2 cellular contexts compared by ENCODE assay signal in the genomic region with DNA sequence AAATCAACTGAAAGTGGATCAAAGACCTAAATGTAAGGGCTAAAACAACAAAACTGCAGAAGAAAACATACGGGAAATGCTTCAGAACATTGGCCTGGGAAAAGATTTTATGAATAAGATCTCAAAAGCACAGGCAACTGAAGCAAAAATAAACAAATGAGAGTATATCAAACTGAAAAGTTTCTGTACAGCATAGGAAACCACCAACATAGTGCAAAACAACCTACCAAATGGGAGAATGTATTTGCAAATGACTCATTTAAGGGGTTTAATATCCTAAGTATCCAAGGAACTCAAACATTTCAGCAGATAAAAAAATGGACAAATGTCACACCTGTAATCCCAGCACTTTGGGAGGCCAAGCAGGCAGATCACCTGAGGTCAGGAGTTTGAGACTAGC.
TF ChIP-seq lines count a peak whose summit lies in the region.

No MANE protein-coding gene starts in this region.

TF ChIP-seq in GM23338, 12 proteins besides CTCF, POLR2A, EP300 and RAD21 (continued from another document):
- TF ChIP-seq, protein P1, sequence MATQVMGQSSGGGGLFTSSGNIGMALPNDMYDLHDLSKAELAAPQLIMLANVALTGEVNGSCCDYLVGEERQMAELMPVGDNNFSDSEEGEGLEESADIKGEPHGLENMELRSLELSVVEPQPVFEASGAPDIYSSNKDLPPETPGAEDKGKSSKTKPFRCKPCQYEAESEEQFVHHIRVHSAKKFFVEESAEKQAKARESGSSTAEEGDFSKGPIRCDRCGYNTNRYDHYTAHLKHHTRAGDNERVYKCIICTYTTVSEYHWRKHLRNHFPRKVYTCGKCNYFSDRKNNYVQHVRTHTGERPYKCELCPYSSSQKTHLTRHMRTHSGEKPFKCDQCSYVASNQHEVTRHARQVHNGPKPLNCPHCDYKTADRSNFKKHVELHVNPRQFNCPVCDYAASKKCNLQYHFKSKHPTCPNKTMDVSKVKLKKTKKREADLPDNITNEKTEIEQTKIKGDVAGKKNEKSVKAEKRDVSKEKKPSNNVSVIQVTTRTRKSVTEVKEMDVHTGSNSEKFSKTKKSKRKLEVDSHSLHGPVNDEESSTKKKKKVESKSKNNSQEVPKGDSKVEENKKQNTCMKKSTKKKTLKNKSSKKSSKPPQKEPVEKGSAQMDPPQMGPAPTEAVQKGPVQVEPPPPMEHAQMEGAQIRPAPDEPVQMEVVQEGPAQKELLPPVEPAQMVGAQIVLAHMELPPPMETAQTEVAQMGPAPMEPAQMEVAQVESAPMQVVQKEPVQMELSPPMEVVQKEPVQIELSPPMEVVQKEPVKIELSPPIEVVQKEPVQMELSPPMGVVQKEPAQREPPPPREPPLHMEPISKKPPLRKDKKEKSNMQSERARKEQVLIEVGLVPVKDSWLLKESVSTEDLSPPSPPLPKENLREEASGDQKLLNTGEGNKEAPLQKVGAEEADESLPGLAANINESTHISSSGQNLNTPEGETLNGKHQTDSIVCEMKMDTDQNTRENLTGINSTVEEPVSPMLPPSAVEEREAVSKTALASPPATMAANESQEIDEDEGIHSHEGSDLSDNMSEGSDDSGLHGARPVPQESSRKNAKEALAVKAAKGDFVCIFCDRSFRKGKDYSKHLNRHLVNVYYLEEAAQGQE (IDR thresholded peaks at IDR 0.05; ENCODE audit: unreplicated experiment): no peak
- TF ChIP-seq, protein P2, sequence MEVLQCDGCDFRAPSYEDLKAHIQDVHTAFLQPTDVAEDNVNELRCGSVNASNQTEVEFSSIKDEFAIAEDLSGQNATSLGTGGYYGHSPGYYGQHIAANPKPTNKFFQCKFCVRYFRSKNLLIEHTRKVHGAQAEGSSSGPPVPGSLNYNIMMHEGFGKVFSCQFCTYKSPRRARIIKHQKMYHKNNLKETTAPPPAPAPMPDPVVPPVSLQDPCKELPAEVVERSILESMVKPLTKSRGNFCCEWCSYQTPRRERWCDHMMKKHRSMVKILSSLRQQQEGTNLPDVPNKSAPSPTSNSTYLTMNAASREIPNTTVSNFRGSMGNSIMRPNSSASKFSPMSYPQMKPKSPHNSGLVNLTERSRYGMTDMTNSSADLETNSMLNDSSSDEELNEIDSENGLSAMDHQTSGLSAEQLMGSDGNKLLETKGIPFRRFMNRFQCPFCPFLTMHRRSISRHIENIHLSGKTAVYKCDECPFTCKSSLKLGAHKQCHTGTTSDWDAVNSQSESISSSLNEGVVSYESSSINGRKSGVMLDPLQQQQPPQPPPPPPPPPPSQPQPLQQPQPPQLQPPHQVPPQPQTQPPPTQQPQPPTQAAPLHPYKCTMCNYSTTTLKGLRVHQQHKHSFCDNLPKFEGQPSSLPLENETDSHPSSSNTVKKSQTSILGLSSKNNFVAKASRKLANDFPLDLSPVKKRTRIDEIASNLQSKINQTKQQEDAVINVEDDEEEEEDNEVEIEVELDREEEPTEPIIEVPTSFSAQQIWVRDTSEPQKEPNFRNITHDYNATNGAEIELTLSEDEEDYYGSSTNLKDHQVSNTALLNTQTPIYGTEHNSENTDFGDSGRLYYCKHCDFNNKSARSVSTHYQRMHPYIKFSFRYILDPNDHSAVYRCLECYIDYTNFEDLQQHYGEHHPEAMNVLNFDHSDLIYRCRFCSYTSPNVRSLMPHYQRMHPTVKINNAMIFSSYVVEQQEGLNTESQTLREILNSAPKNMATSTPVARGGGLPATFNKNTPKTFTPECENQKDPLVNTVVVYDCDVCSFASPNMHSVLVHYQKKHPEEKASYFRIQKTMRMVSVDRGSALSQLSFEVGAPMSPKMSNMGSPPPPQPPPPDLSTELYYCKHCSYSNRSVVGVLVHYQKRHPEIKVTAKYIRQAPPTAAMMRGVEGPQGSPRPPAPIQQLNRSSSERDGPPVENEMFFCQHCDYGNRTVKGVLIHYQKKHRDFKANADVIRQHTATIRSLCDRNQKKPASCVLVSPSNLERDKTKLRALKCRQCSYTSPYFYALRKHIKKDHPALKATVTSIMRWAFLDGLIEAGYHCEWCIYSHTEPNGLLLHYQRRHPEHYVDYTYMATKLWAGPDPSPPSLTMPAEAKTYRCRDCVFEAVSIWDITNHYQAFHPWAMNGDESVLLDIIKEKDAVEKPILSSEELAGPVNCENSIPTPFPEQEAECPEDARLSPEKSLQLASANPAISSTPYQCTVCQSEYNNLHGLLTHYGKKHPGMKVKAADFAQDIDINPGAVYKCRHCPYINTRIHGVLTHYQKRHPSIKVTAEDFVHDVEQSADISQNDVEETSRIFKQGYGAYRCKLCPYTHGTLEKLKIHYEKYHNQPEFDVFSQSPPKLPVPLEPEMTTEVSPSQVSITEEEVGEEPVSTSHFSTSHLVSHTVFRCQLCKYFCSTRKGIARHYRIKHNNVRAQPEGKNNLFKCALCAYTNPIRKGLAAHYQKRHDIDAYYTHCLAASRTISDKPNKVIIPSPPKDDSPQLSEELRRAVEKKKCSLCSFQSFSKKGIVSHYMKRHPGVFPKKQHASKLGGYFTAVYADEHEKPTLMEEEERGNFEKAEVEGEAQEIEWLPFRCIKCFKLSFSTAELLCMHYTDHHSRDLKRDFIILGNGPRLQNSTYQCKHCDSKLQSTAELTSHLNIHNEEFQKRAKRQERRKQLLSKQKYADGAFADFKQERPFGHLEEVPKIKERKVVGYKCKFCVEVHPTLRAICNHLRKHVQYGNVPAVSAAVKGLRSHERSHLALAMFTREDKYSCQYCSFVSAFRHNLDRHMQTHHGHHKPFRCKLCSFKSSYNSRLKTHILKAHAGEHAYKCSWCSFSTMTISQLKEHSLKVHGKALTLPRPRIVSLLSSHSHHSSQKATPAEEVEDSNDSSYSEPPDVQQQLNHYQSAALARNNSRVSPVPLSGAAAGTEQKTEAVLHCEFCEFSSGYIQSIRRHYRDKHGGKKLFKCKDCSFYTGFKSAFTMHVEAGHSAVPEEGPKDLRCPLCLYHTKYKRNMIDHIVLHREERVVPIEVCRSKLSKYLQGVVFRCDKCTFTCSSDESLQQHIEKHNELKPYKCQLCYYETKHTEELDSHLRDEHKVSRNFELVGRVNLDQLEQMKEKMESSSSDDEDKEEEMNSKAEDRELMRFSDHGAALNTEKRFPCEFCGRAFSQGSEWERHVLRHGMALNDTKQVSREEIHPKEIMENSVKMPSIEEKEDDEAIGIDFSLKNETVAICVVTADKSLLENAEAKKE (CRISPR knock-in tag; IDR thresholded peaks at IDR 0.05): no peak
- TF ChIP-seq ZNF331 (CRISPR knock-in tag; IDR thresholded peaks at IDR 0.05; ENCODE audit: low read depth): no peak
- TF ChIP-seq POLR2AphosphoS5 (IDR thresholded peaks at IDR 0.05; ENCODE audit: low read depth): no peak
- TF ChIP-seq ZNF114 (CRISPR knock-in tag; IDR thresholded peaks at IDR 0.05): no peak
- no peak for TF ChIP-seq NANOG (IDR thresholded peaks at IDR 0.05; ENCODE audit: borderline replicate concordance)
- TF ChIP-seq, protein P3, sequence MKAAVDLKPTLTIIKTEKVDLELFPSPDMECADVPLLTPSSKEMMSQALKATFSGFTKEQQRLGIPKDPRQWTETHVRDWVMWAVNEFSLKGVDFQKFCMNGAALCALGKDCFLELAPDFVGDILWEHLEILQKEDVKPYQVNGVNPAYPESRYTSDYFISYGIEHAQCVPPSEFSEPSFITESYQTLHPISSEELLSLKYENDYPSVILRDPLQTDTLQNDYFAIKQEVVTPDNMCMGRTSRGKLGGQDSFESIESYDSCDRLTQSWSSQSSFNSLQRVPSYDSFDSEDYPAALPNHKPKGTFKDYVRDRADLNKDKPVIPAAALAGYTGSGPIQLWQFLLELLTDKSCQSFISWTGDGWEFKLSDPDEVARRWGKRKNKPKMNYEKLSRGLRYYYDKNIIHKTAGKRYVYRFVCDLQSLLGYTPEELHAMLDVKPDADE (IDR thresholded peaks at IDR 0.05): no peak

TF ChIP-seq in H1, 55 proteins besides CTCF, POLR2A, EP300 and RAD21 (continued from another document):
- TF ChIP-seq TAF7 (optimal IDR thresholded peaks at IDR 0.05; ENCODE audit: borderline replicate concordance, low read depth, low read length): no peak
- TF ChIP-seq, protein P4, sequence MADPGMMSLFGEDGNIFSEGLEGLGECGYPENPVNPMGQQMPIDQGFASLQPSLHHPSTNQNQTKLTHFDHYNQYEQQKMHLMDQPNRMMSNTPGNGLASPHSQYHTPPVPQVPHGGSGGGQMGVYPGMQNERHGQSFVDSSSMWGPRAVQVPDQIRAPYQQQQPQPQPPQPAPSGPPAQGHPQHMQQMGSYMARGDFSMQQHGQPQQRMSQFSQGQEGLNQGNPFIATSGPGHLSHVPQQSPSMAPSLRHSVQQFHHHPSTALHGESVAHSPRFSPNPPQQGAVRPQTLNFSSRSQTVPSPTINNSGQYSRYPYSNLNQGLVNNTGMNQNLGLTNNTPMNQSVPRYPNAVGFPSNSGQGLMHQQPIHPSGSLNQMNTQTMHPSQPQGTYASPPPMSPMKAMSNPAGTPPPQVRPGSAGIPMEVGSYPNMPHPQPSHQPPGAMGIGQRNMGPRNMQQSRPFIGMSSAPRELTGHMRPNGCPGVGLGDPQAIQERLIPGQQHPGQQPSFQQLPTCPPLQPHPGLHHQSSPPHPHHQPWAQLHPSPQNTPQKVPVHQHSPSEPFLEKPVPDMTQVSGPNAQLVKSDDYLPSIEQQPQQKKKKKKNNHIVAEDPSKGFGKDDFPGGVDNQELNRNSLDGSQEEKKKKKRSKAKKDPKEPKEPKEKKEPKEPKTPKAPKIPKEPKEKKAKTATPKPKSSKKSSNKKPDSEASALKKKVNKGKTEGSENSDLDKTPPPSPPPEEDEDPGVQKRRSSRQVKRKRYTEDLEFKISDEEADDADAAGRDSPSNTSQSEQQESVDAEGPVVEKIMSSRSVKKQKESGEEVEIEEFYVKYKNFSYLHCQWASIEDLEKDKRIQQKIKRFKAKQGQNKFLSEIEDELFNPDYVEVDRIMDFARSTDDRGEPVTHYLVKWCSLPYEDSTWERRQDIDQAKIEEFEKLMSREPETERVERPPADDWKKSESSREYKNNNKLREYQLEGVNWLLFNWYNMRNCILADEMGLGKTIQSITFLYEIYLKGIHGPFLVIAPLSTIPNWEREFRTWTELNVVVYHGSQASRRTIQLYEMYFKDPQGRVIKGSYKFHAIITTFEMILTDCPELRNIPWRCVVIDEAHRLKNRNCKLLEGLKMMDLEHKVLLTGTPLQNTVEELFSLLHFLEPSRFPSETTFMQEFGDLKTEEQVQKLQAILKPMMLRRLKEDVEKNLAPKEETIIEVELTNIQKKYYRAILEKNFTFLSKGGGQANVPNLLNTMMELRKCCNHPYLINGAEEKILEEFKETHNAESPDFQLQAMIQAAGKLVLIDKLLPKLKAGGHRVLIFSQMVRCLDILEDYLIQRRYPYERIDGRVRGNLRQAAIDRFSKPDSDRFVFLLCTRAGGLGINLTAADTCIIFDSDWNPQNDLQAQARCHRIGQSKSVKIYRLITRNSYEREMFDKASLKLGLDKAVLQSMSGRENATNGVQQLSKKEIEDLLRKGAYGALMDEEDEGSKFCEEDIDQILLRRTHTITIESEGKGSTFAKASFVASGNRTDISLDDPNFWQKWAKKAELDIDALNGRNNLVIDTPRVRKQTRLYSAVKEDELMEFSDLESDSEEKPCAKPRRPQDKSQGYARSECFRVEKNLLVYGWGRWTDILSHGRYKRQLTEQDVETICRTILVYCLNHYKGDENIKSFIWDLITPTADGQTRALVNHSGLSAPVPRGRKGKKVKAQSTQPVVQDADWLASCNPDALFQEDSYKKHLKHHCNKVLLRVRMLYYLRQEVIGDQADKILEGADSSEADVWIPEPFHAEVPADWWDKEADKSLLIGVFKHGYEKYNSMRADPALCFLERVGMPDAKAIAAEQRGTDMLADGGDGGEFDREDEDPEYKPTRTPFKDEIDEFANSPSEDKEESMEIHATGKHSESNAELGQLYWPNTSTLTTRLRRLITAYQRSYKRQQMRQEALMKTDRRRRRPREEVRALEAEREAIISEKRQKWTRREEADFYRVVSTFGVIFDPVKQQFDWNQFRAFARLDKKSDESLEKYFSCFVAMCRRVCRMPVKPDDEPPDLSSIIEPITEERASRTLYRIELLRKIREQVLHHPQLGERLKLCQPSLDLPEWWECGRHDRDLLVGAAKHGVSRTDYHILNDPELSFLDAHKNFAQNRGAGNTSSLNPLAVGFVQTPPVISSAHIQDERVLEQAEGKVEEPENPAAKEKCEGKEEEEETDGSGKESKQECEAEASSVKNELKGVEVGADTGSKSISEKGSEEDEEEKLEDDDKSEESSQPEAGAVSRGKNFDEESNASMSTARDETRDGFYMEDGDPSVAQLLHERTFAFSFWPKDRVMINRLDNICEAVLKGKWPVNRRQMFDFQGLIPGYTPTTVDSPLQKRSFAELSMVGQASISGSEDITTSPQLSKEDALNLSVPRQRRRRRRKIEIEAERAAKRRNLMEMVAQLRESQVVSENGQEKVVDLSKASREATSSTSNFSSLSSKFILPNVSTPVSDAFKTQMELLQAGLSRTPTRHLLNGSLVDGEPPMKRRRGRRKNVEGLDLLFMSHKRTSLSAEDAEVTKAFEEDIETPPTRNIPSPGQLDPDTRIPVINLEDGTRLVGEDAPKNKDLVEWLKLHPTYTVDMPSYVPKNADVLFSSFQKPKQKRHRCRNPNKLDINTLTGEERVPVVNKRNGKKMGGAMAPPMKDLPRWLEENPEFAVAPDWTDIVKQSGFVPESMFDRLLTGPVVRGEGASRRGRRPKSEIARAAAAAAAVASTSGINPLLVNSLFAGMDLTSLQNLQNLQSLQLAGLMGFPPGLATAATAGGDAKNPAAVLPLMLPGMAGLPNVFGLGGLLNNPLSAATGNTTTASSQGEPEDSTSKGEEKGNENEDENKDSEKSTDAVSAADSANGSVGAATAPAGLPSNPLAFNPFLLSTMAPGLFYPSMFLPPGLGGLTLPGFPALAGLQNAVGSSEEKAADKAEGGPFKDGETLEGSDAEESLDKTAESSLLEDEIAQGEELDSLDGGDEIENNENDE (IDR thresholded peaks at IDR 0.05; ENCODE audit: insufficient replicate concordance, low read length): no peak
- TF ChIP-seq, protein P5, sequence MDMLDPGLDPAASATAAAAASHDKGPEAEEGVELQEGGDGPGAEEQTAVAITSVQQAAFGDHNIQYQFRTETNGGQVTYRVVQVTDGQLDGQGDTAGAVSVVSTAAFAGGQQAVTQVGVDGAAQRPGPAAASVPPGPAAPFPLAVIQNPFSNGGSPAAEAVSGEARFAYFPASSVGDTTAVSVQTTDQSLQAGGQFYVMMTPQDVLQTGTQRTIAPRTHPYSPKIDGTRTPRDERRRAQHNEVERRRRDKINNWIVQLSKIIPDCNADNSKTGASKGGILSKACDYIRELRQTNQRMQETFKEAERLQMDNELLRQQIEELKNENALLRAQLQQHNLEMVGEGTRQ (IDR thresholded peaks at IDR 0.05; ENCODE audit: low read length): no peak
